Comparison of ENCODE assay signal across 8 cellular contexts in the genomic region with DNA sequence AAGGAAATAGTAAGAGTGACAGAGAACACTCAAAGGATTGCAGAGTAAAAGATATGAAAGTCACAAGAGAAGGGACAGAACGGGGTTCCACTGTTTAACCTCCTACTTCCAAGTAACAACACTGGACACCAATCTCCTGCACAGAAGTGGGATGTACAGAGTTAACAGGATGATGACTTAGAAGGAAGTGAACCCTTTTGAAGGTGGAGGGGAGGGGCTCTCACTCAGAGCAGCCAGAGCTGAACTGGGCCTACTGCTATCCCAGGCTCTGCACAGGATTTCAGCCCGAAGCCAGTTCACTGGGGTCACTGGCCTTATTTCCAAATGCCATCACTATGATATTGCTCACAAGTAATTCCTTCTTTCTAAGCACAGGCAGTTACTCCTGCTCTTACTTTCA.
DNase-seq lines count a peak whose midpoint lies in the region; ATAC-seq and TF ChIP-seq lines count a peak whose summit lies in the region.

No MANE protein-coding gene starts in this region.

- H3K9ac ChIP-seq in HUES48 (ENCODE audit: low read depth, low read length) = no peak overlapping the region

- H3K27ac ChIP-seq in HUES48 (ENCODE audit: low read depth, low read length) (peak overlapping the region; percentile 44), mesodermal cell (ENCODE audit: low read depth, low read length, severe bottlenecking) (peak overlapping the region; percentile 88)

- 86% methylated on average over 1 of the region's 2 CpGs; no CpG with 5 or more reads in 1 of the 2 experiments for WGBS in mesodermal cell (ENCODE audit: insufficient coverage in 2 of 2), 2 experiments

- TF ChIP-seq CTCF in AG10803 (conservative IDR thresholded peaks at IDR 0.05; ENCODE audit: low read length) (no peak), choroid plexus epithelial cell (conservative IDR thresholded peaks at IDR 0.05; ENCODE audit: low read depth, low read length) (no peak), GM10248 (IDR thresholded peaks at IDR 0.05; ENCODE audit: control extremely low read depth, extremely low read depth, low read depth, missing control alignments) (no peak)

- H3K27me3 ChIP-seq in HUES48 (ENCODE audit: control insufficient read depth, insufficient read depth, low read length) = no peaks in the 10 kb centered on the region

- H3K4me1 ChIP-seq in HUES48 (ENCODE audit: control insufficient read depth, insufficient read depth, low read length) = peaks cover 22% of the 10 kb centered on the region
- peaks cover 56% of the 10 kb centered on the region for H3K4me1 ChIP-seq in mesodermal cell (ENCODE audit: control insufficient read depth, insufficient read depth, low read length, poor library complexity, severe bottlenecking)

- H3K4me3 ChIP-seq in AG10803 (ENCODE audit: low read length) (no peak overlapping the region), HUES48 (ENCODE audit: low read depth, low read length) (no peak overlapping the region), choroid plexus epithelial cell (ENCODE audit: low read depth, low read length) (no peak overlapping the region), mesodermal cell (ENCODE audit: extremely low read depth, insufficient read depth, low read length, poor library complexity, severe bottlenecking) (no peak overlapping the region)

- DNase-seq in AG10803 (ENCODE audit: low read depth) (peak; percentile 37), choroid plexus epithelial cell (ENCODE audit: low read depth) (peak; percentile 76), SW480 (ENCODE audit: low spot score) (no peak), GM10248 (ENCODE audit: extremely low spot score) (no peak)

- POLR2A ChIA-PET in GM10248 (lab: Yijun Ruan, JAX) = no interaction called here

- H3K36me3 ChIP-seq in HUES48 (ENCODE audit: control insufficient read depth, insufficient read depth, low read length) (no peaks in the 10 kb centered on the region), mesodermal cell (ENCODE audit: control insufficient read depth, insufficient read depth, low read length) (no peaks in the 10 kb centered on the region)

- H3K9me3 ChIP-seq in HUES48 (ENCODE audit: control insufficient read depth, insufficient read depth, low read length) (no peaks in the 10 kb centered on the region), mesodermal cell (ENCODE audit: control insufficient read depth, low read length) (no peaks in the 10 kb centered on the region)

- CTCF ChIA-PET in GM10248 (lab: Yijun Ruan, JAX) = interaction anchor here (0.8 to 0.9 kb wide), 2 partner anchors 10 to 109 kb away, joined by 3 to 5 read pairs; no protein-coding TSS in a partner anchor

- ATAC-seq in GM21619 (IDR thresholded peaks at IDR 0.05; ENCODE audit: unreplicated experiment) = no peak
- no peak for ATAC-seq in HG03520 (IDR thresholded peaks at IDR 0.05; ENCODE audit: unreplicated experiment)

Comparison
In these comparisons a context has a peak if more than half of its experiments do, and no peak if none do; other contexts are left out.
1. DNase-seq: peak in AG10803 (single experiment) and choroid plexus epithelial cell (single experiment); none in SW480 (single experiment) and GM10248 (single experiment).